In genomic region chr4:76219299-76220055, GRCh38 we compare ENCODE assay signal across 13 cellular contexts. TPM values are rescaled to one million over a fixed set of nuclear protein-coding genes. Genes with fewer than 3 reads are reported as not detected.
DNase-seq lines count a peak whose midpoint lies in the region; ATAC-seq and TF ChIP-seq lines count a peak whose summit lies in the region.
"Had no signal": no experiment of that assay in that cellular context is flagged by ENCODE, and none has a peak within 500 bp of the region (broad histone marks: within the 10 kb centered on the region; RNA-seq: fewer than 3 reads in every experiment).

No MANE protein-coding gene starts in this region.

- no peak for TF ChIP-seq CTCF in fibroblast of the aortic adventitia (IDR thresholded peaks at IDR 0.05; ENCODE audit: insufficient read depth, low read length)
- no peak for TF ChIP-seq CTCF in gastrocnemius medialis (IDR thresholded peaks at IDR 0.05 in 4 of 5, conservative IDR thresholded peaks at IDR 0.05 in 1 of 5)

- H3K4me1 ChIP-seq in gastrocnemius medialis: peaks cover 50 to 57% of the 10 kb centered on the region in 2 donors

- H3K27ac ChIP-seq in gastrocnemius medialis: peak overlapping the region; percentile 90 to 97 (median 96)
- H3K27ac ChIP-seq: VCaP had no signal

- ATAC-seq in gastrocnemius medialis: peak; percentile 79 to 85
- ATAC-seq in GM21515 (IDR thresholded peaks at IDR 0.05; ENCODE audit: unreplicated experiment): no peak
- no peak for ATAC-seq in HG03521 (IDR thresholded peaks at IDR 0.05; ENCODE audit: unreplicated experiment)
- no peak for ATAC-seq in HG02763 (IDR thresholded peaks at IDR 0.05; ENCODE audit: unreplicated experiment)

- DNase-seq in EL (peak; percentile 47), NCI-H69 (lab: John Stamatoyannopoulos, UW) (peak; percentile 46), fibroblast of the aortic adventitia (ENCODE audit: low read depth) (peak; percentile 78), gastrocnemius medialis (no peak), ureter (ENCODE audit: low spot score) (no peak)
- DNase-seq: activated gamma-delta T cell treated with Interleukin-2 at 50 U/mL for 16 hours; effector CD4-positive, alpha-beta T cell; islet precursor cell; NCI-H1417 had no signal

- no peaks in the 10 kb centered on the region for H3K9me3 ChIP-seq in gastrocnemius medialis

- TF ChIP-seq POLR2A in gastrocnemius medialis (IDR thresholded peaks at IDR 0.05): no peak

- intact Hi-C loops in gastrocnemius medialis (cut with DNase I; ENCODE audit: low total_unique reads): loop anchor here (10.0 kb wide), 2 partner anchors 495 to 855 kb away; partner anchors contain the start of genes CCNI and USO1

- no peaks in the 10 kb centered on the region for H3K36me3 ChIP-seq in gastrocnemius medialis

- in situ Hi-C loops in gastrocnemius medialis (cut with MboI; ENCODE audit: low sequenced_read_pairs in 4 of 4): no loop called here

- no peak overlapping the region for H3K4me3 ChIP-seq in fibroblast of the aortic adventitia (ENCODE audit: low read depth, low read length)
- H3K4me3 ChIP-seq in gastrocnemius medialis: peak overlapping the region in 1 of 4 donors; percentile 8

- no peaks in the 10 kb centered on the region for H3K27me3 ChIP-seq in gastrocnemius medialis

RNA-seq across cellular contexts. Expression of gene SCARB2, which starts 5.9 kb away (rescaled TPM):
- total RNA-seq in fibroblast of the aortic adventitia (ENCODE audit: low replicate concordance) (114 and 184 TPM in 2 replicates), gastrocnemius medialis (100 to 1,000 TPM in 3 of 4 donors, 10 to 100 TPM in 1; 91.3 to 292 (median 186) TPM), ureter (228 TPM)

RNA-seq across cellular contexts. Expression of gene FAM47E, which starts 32.0 kb away (rescaled TPM):
- total RNA-seq in fibroblast of the aortic adventitia (ENCODE audit: low replicate concordance) (0.18 TPM in 1 of 2 replicates, not detected in the other), gastrocnemius medialis (1 to 10 TPM in 3 of 4 donors, under 1 TPM in 1; 0.56 to 6.8 (median 3.8) TPM), ureter (9.6 TPM)

Comparison
In these comparisons a context has a peak if more than half of its experiments do, and no peak if none do; other contexts are left out.
1. DNase-seq: peak in EL (single experiment), NCI-H69 (single experiment) and fibroblast of the aortic adventitia (single experiment); none in gastrocnemius medialis (0 of 2) and ureter (single experiment).
2. ATAC-seq: peak in gastrocnemius medialis (2 of 2); none in GM21515 (single experiment), HG03521 (single experiment) and HG02763 (single experiment).